13 cellular contexts compared by ENCODE assay signal in the genomic region with DNA sequence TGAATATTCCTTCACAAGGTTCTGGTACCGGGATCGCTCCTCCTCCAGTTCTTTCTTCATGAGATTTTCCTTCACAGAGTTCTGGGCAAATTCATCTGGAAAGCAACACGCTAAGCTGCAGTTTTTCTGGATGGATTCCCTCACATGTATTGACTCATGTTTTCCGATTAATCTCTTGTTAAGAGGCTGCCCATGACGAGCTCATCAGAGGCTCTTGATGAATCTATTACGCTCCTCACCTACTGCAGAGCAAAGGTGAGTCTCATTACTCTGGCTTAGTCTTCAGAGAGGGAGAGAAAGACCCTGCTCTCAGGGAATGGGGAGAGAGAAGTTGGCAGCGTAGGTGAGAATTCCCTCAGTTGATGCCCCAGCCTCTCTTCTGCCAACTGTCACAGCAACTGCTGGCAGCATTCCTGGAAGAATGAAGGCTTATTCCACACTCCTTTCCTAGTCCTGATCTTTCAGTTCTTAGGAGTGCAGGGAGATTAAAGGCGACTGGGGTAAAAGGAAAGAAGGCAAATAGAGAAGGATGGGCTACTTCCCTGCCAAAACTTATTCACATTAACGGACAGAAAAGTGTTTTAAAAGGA.
"Had no signal": no experiment of that assay in that cellular context is flagged by ENCODE, and none has a peak within 500 bp of the region (broad histone marks: within the 10 kb centered on the region; RNA-seq: fewer than 3 reads in every experiment).

No MANE protein-coding gene starts in this region.

- H3K4me3 ChIP-seq: adrenal gland, ovary had no signal

- ATAC-seq: activated CD4-positive, CD25-positive, alpha-beta regulatory T cell treated with anti-CD3 and anti-CD28 coated beads, Interleukin-2, amount 50 U/mL, for 24 hours; SK-N-SH treated with all-trans-retinoic acid at 6 μM for 48 hours; stimulated activated effector memory CD8-positive, alpha-beta T cell treated with anti-CD3 and anti-CD28 coated beads, Interleukin-12 subunit alpha, Interleukin-12 subunit beta, amount 100 ng/mL, for 72 hours had no signal

- H3K36me3 ChIP-seq: adrenal gland, ovary had no signal

- H3K9me3 ChIP-seq: adrenal gland, ovary had no signal

- H3K4me1 ChIP-seq: adrenal gland had no signal

- H3K27me3 ChIP-seq: adrenal gland, ovary had no signal

- DNase-seq: activated CD4-positive, alpha-beta T cell treated with anti-CD3 and anti-CD28 coated beads, Interleukin-2, amount 50 U/mL, for 1 hour; activated CD8-positive, alpha-beta memory T cell treated with anti-CD3 and anti-CD28 coated beads for 24 hours; cerebellar nuclear complex; glutamatergic neuron; naive B cell; ovary; stimulated activated CD4-positive, alpha-beta T cell treated with anti-CD3 and anti-CD28 coated beads, Interleukin-12 subunit alpha, Interleukin-12 subunit beta, amount 100 ng/mL, for 4 hours; T-helper 1 cell; T1000 had no signal

- H3K27ac ChIP-seq: adrenal gland, ovary had no signal
